14 cellular contexts compared by ENCODE assay signal in the genomic region with DNA sequence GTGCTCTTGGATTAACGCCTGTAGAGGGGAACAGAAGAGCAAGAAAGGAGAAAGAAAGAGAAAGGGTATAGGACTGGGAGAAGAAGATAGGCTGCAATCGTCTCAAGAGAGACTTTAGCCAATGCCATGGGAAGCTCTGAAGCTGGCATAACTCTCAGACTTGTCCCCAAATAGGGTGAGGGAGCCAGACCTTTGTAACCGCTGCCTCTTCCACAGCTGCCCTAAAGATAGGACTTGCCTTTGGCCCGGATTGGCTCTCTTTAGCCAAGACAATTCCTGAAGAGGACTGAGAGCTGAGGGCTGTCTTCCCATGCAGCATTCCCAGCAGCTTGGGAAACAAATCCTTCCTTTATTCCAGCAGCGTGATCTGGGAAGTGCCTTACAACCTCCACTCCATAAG.
"Had no signal": no experiment of that assay in that cellular context is flagged by ENCODE, and none has a peak within 500 bp of the region (broad histone marks: within the 10 kb centered on the region; RNA-seq: fewer than 3 reads in every experiment).

No MANE protein-coding gene starts in this region.

- H3K27ac Mint-ChIP-seq: activated CD8-positive, alpha-beta T cell treated with anti-CD3 and anti-CD28 coated beads for 36 hours; activated naive CD4-positive, alpha-beta T cell treated with anti-CD3 and anti-CD28 coated beads, Interleukin-2, amount 50 U/mL, for 72 hours; stimulated activated effector memory CD8-positive, alpha-beta T cell treated with anti-CD3 and anti-CD28 coated beads, Interleukin-12 subunit alpha, Interleukin-12 subunit beta, amount 100 ng/mL, for 72 hours; T-helper 1 cell treated with Interleukin-12 subunit alpha and Interleukin-12 subunit beta and Interleukin-4 antibody, amounts not matched to agents 30 μg/mL and 1 μg/mL, for 36 hours; WTC11 had no signal

- H3K4me3 ChIP-seq: coronary artery, ovary, tibial artery had no signal

- H3K36me3 ChIP-seq: ovary, tibial artery had no signal

- H3K4me1 ChIP-seq: tibial artery had no signal

- H3K9me3 ChIP-seq: ovary, tibial artery had no signal

- H3K36me3 Mint-ChIP-seq: activated naive CD4-positive, alpha-beta T cell treated with anti-CD3 and anti-CD28 coated beads, Interleukin-2, amount 50 U/mL, for 72 hours; stimulated activated effector memory CD8-positive, alpha-beta T cell treated with anti-CD3 and anti-CD28 coated beads, Interleukin-12 subunit alpha, Interleukin-12 subunit beta, amount 100 ng/mL, for 72 hours had no signal

- DNase-seq: activated CD4-positive, alpha-beta T cell treated with anti-CD3 and anti-CD28 coated beads for 48 hours; activated CD8-positive, alpha-beta T cell treated with anti-CD3 and anti-CD28 coated beads for 36 hours; activated effector memory CD4-positive, alpha-beta T cell treated with anti-CD3 and anti-CD28 coated beads, Interleukin-2, amount 50 U/mL, for 16 hours; activated T-cell treated with anti-CD3 and anti-CD28 coated beads, Interleukin-2, amount 50 U/mL, for 4 hours; amniotic stem cell; central memory CD4-positive, alpha-beta T cell; glutamatergic neuron; ovary; tibial artery had no signal

- H3K27me3 ChIP-seq: ovary, tibial artery had no signal

- H3K4me3 Mint-ChIP-seq: activated CD8-positive, alpha-beta T cell treated with anti-CD3 and anti-CD28 coated beads for 36 hours; activated T-cell treated with anti-CD3 and anti-CD28 coated beads, Interleukin-2, amount 50 U/mL, for 4 hours; stimulated activated effector memory CD8-positive, alpha-beta T cell treated with anti-CD3 and anti-CD28 coated beads, Interleukin-12 subunit alpha, Interleukin-12 subunit beta, amount 100 ng/mL, for 72 hours; T-helper 1 cell treated with Interleukin-12 subunit alpha and Interleukin-12 subunit beta and Interleukin-4 antibody, amounts not matched to agents 30 μg/mL and 1 μg/mL, for 36 hours; WTC11 had no signal

- H3K9me3 Mint-ChIP-seq: activated CD8-positive, alpha-beta T cell treated with anti-CD3 and anti-CD28 coated beads for 36 hours; activated naive CD4-positive, alpha-beta T cell treated with anti-CD3 and anti-CD28 coated beads, Interleukin-2, amount 50 U/mL, for 72 hours; activated T-cell treated with anti-CD3 and anti-CD28 coated beads, Interleukin-2, amount 50 U/mL, for 4 hours; stimulated activated effector memory CD8-positive, alpha-beta T cell treated with anti-CD3 and anti-CD28 coated beads, Interleukin-12 subunit alpha, Interleukin-12 subunit beta, amount 100 ng/mL, for 72 hours; T-helper 1 cell treated with Interleukin-12 subunit alpha and Interleukin-12 subunit beta and Interleukin-4 antibody, amounts not matched to agents 30 μg/mL and 1 μg/mL, for 36 hours had no signal

- H3K27ac ChIP-seq: coronary artery, ovary, tibial artery had no signal
